Comparison of ENCODE assay signal across 8 cellular contexts in the genomic region with DNA sequence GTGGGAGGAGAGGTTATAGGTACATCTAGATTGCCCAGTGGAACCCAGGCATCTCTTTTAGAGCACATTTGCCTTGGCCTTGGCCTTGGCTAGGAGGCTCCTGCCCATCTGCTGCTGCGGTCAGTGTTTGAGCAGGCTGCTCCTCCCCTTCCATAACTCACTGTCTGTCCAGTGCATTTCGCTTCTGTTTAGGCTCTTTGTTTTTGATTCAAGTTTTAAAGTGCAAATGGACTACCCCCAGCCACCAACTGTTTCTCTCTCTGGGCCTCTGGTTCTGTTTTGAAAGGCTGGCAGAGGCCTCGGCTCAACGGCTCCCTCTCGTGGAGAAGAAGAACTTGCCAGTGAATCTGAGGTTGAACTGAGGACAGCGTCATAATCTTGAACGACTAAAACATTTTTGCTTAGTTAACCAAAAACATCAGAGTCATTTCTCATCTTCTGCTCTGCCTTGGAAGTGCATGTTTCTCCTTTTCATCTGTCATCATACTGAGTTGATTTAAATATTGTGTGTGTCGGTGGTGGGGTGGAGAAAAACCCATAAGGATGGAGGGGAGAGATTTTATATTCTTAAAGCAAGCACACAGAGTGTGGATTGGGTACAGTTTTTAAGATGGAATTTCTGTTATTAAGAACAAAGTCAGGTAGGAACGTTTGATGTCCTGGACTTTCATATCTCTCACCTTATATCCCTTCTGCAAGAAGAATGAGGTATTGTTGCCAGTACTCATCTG.
DNase-seq lines count a peak whose midpoint lies in the region; ATAC-seq and TF ChIP-seq lines count a peak whose summit lies in the region.

No MANE protein-coding gene starts in this region.

- peak; percentile 99 for TF ChIP-seq CTCF in SU-DHL-6 (IDR thresholded peaks at IDR 0.05; ENCODE audit: insufficient read depth, low read length, poor library complexity, severe bottlenecking)
- TF ChIP-seq CTCF in psoas muscle (IDR thresholded peaks at IDR 0.05) = peak; percentile 95
- peak; percentile 78 to 96 (median 82) for TF ChIP-seq CTCF in uterus (IDR thresholded peaks at IDR 0.05)

- POLR2A ChIA-PET in activated naive CD8-positive, alpha-beta T cell treated with anti-CD3 and anti-CD28 coated beads, Interleukin-2, amount 10 ng/mL, durations not matched to agents 7 days and 5 days (lab: Charles Lee) = no interaction called here

- peak overlapping the region; percentile 74 for H3K27ac Mint-ChIP-seq in activated naive CD8-positive, alpha-beta T cell treated with anti-CD3 and anti-CD28 coated beads, Interleukin-2, amount 10 ng/mL, durations not matched to agents 7 days and 5 days

- H3K4me3 ChIP-seq in SU-DHL-6 (ENCODE audit: insufficient read depth, low read length, poor library complexity, severe bottlenecking) (no peak overlapping the region), psoas muscle (no peak overlapping the region), uterus (no peak overlapping the region)

- peaks cover 36% of the 10 kb centered on the region for H3K4me1 Mint-ChIP-seq in activated naive CD8-positive, alpha-beta T cell treated with anti-CD3 and anti-CD28 coated beads, Interleukin-2, amount 10 ng/mL, durations not matched to agents 7 days and 5 days

- no peaks in the 10 kb centered on the region for H3K79me2 ChIP-seq in SU-DHL-6 (ENCODE audit: insufficient read depth, low read length)

- no peak overlapping the region for H3K4me2 ChIP-seq in SU-DHL-6 (ENCODE audit: low read depth, low read length, poor library complexity, severe bottlenecking)

- DNase-seq in DMS79 treated with DMSO at 0.1 percent for 48 hours (lab: John Stamatoyannopoulos, UW) (peak; percentile 68), HuH-7.5 (ENCODE audit: low spot score) (peak; percentile 29), Right ventricle myocardium inferior (ENCODE audit: missing footprints) (no peak), psoas muscle (peak; percentile 73 to 85), uterus (peak; percentile 77 to 81)
- peak; percentile 74 for DNase-seq in activated naive CD8-positive, alpha-beta T cell treated with anti-CD3 and anti-CD28 coated beads, Interleukin-2, amount 10 ng/mL, durations not matched to agents 7 days and 5 days

- no peaks in the 10 kb centered on the region for H4K20me1 ChIP-seq in SU-DHL-6 (ENCODE audit: low read depth, low read length)

- no peak overlapping the region for H3K9ac ChIP-seq in SU-DHL-6 (ENCODE audit: low read length)

- peak in 1 of 2 donors; percentile 13 for TF ChIP-seq POLR2A in uterus (IDR thresholded peaks at IDR 0.05)

- peaks cover 32% of the 10 kb centered on the region for H3K4me1 ChIP-seq in psoas muscle
- H3K4me1 ChIP-seq in uterus = peaks cover 5 to 10% of the 10 kb centered on the region in 2 donors

- no peaks in the 10 kb centered on the region for H3F3A ChIP-seq in SU-DHL-6 (ENCODE audit: insufficient read depth)

- peak overlapping the region; percentile 61 for H3K4me3 Mint-ChIP-seq in activated naive CD8-positive, alpha-beta T cell treated with anti-CD3 and anti-CD28 coated beads, Interleukin-2, amount 10 ng/mL, durations not matched to agents 7 days and 5 days

- H3K36me3 Mint-ChIP-seq in activated naive CD8-positive, alpha-beta T cell treated with anti-CD3 and anti-CD28 coated beads, Interleukin-2, amount 10 ng/mL, durations not matched to agents 7 days and 5 days = peaks cover 29% of the 10 kb centered on the region

- ATAC-seq in activated naive CD8-positive, alpha-beta T cell treated with anti-CD3 and anti-CD28 coated beads, Interleukin-2, amount 10 ng/mL, durations not matched to agents 7 days and 5 days (ENCODE audit: low read depth) = peak; percentile 81
- peak; percentile 76 for ATAC-seq in Right ventricle myocardium inferior
- peak; percentile 27 to 63 (median 41) for ATAC-seq in psoas muscle
- ATAC-seq in GM19351 (IDR thresholded peaks at IDR 0.05; ENCODE audit: unreplicated experiment) = no peak

- H3K27me3 ChIP-seq in SU-DHL-6 (ENCODE audit: low read length) (no peaks in the 10 kb centered on the region), psoas muscle (ENCODE audit: insufficient read depth in 3 of 3, low read length in 2 of 3) (no peaks in the 10 kb centered on the region), uterus (no peaks in the 10 kb centered on the region)

- H3K9me3 Mint-ChIP-seq in activated naive CD8-positive, alpha-beta T cell treated with anti-CD3 and anti-CD28 coated beads, Interleukin-2, amount 10 ng/mL, durations not matched to agents 7 days and 5 days = no peaks in the 10 kb centered on the region

- H3K27me3 Mint-ChIP-seq in activated naive CD8-positive, alpha-beta T cell treated with anti-CD3 and anti-CD28 coated beads, Interleukin-2, amount 10 ng/mL, durations not matched to agents 7 days and 5 days = no peaks in the 10 kb centered on the region

- no peak overlapping the region for H2AFZ ChIP-seq in SU-DHL-6 (ENCODE audit: low read depth, low read length, severe bottlenecking)

- H3K36me3 ChIP-seq in SU-DHL-6 (ENCODE audit: low read length) (no peaks in the 10 kb centered on the region), psoas muscle (ENCODE audit: insufficient read depth in 1 of 2, low read depth in 1 of 2) (peaks cover 7 to 27% of the 10 kb centered on the region in 2 donors), uterus (no peaks in the 10 kb centered on the region)

- no peak overlapping the region for H3K27ac ChIP-seq in SU-DHL-6 (ENCODE audit: low read depth, low read length)
- peak overlapping the region; percentile 51 for H3K27ac ChIP-seq in psoas muscle
- peak overlapping the region in 1 of 2 donors; percentile 42 for H3K27ac ChIP-seq in uterus

- H3K9me2 ChIP-seq in SU-DHL-6 (replicated peaks; ENCODE audit: insufficient read depth, low read length) = no peaks in the 10 kb centered on the region

- intact Hi-C loops in Right ventricle myocardium inferior (cut with DNase I) = loop anchor here (5.0 to 10.0 kb wide), 3 partner anchors 244 to 1357 kb away; partner anchors contain the start of gene JARID2
- intact Hi-C loops in psoas muscle (cut with DNase I) = loop anchor here in 1 of 2 donors (5.0 to 10.0 kb wide), 2 partner anchors 239 to 1277 kb away; no protein-coding TSS in a partner anchor
- intact Hi-C loops in uterus (cut with DNase I; ENCODE audit: low total_unique reads) = loop anchor here (10.0 kb wide), 1 partner anchor 257 kb away; no protein-coding TSS in a partner anchor

- no peaks in the 10 kb centered on the region for H3K9me3 ChIP-seq in SU-DHL-6 (ENCODE audit: insufficient read depth, low read length)
- no peaks in the 10 kb centered on the region for H3K9me3 ChIP-seq in psoas muscle
- no peaks in the 10 kb centered on the region for H3K9me3 ChIP-seq in uterus

- 7 to 18% (median 10%) methylated on average over 9 of the region's 9 CpGs for WGBS in psoas muscle, 3 donors
